In genomic region chr1:196454792-196455191, GRCh38 we compare ENCODE assay signal across 34 cellular contexts.
A peak's percentile ranks its signal among the peaks of the same experiment; 100 is the strongest.
DNase-seq lines count a peak whose midpoint lies in the region; ATAC-seq, FAIRE-seq and TF ChIP-seq lines count a peak whose summit lies in the region.
"Had no signal": no experiment of that assay in that cellular context is flagged by ENCODE, and none has a peak within 500 bp of the region (broad histone marks: within the 10 kb centered on the region; RNA-seq: fewer than 3 reads in every experiment).

No MANE protein-coding gene starts in this region.

- H3K9me3 ChIP-seq in liver (ENCODE audit: control insufficient read depth in 4 of 4, low read length in 3 of 4) (no peaks in the 10 kb centered on the region), HepG2 (ENCODE audit: low read length) (no peaks in the 10 kb centered on the region), right lobe of liver (no peaks in the 10 kb centered on the region), mesenchymal stem cell (ENCODE audit: control insufficient read depth, low read length) (no peaks in the 10 kb centered on the region)
- H3K9me3 ChIP-seq: A549; BE2C; BLaER1; BLaER1 treated with 17β-estradiol and CSF1 and Interleukin-3, amounts not matched to agents 10 nM and 100 nM; Caco-2 had no signal

- no peak overlapping the region for H3K18ac ChIP-seq in mesenchymal stem cell (ENCODE audit: low read depth in 1 of 2, low read length in 2 of 2)

- H3K14ac ChIP-seq in mesenchymal stem cell (ENCODE audit: low read length in 2 of 2): no peak overlapping the region

- no peak overlapping the region for H4K91ac ChIP-seq in mesenchymal stem cell (ENCODE audit: low read length)

- H3K27me3 ChIP-seq in liver (ENCODE audit: control insufficient read depth in 4 of 4, insufficient read depth in 4 of 4, low read length in 3 of 4): no peaks in the 10 kb centered on the region
- no peaks in the 10 kb centered on the region for H3K27me3 ChIP-seq in HepG2 (ENCODE audit: control insufficient read depth in 1 of 2, insufficient read depth in 2 of 2, low read length in 2 of 2)
- no peaks in the 10 kb centered on the region for H3K27me3 ChIP-seq in right lobe of liver
- no peaks in the 10 kb centered on the region for H3K27me3 ChIP-seq in mesenchymal stem cell (ENCODE audit: control insufficient read depth in 1 of 2, insufficient read depth in 1 of 2, low read length in 2 of 2)
- H3K27me3 ChIP-seq: BE2C; BLaER1; BLaER1 treated with 17β-estradiol and CSF1 and Interleukin-3, amounts not matched to agents 10 nM and 100 nM had no signal

- TF ChIP-seq RAD21 in liver (IDR thresholded peaks at IDR 0.05) (no peak), HepG2 (CRISPR knock-in tag; IDR thresholded peaks at IDR 0.05) (no peak)

- H4K8ac ChIP-seq in mesenchymal stem cell (ENCODE audit: low read length): no peak overlapping the region

- no peak overlapping the region for H2BK120ac ChIP-seq in mesenchymal stem cell (ENCODE audit: low read depth, low read length)

- no peaks in the 10 kb centered on the region for H3K79me1 ChIP-seq in mesenchymal stem cell (replicated peaks; ENCODE audit: low read length, poor library complexity, severe bottlenecking)

- TF ChIP-seq CTCF in liver (IDR thresholded peaks at IDR 0.05; ENCODE audit: low read depth, low read length, missing input control) (no peak), HepG2 (CRISPR knock-in tag; IDR thresholded peaks at IDR 0.05) (no peak), right lobe of liver (IDR thresholded peaks at IDR 0.05) (no peak)

- DNase-seq in HepG2 (ENCODE audit: low spot score) (no peak), left lobe of liver (ENCODE audit: low spot score) (peak; percentile 50), right lobe of liver (peak in 1 of 3 donors; percentile 50), mesenchymal stem cell (no peak), mucosa of gallbladder (ENCODE audit: low spot score) (no peak)
- DNase-seq: 8988T; ACHN; AML-193; BE2C; C1 segment of cervical spinal cord; Caco-2; Calu3; CD4-positive, alpha-beta memory T cell; CD4-positive, alpha-beta T cell; CD4-positive, CD25-positive, alpha-beta regulatory T cell; CD8-positive, alpha-beta memory T cell; CD8-positive, alpha-beta T cell; COR-L47; DMS 273 treated with DMSO at 0.1 percent for 48 hours; DMS153; DMS53; DMS79; DMS79 treated with DMSO at 0.1 percent for 48 hours; DND-41; EL had no signal

- H3K4me1 ChIP-seq in liver (ENCODE audit: control insufficient read depth in 4 of 4, insufficient read depth in 4 of 4, low read length in 3 of 4) (peaks cover 7 to 31% (median 15%) of the 10 kb centered on the region in 4 donors), HepG2 (ENCODE audit: insufficient read depth, low read length) (no peaks in the 10 kb centered on the region), right lobe of liver (peaks cover 0 to 56% (median 7%) of the 10 kb centered on the region in 4 donors), mesenchymal stem cell (ENCODE audit: control insufficient read depth, insufficient read depth, low read depth, low read length) (no peaks in the 10 kb centered on the region)
- H3K4me1 ChIP-seq: A549; BLaER1; BLaER1 treated with 17β-estradiol and CSF1 and Interleukin-3, amounts not matched to agents 10 nM and 100 nM; Caco-2 had no signal

- H3K36me3 ChIP-seq in liver (ENCODE audit: control insufficient read depth in 4 of 4, insufficient read depth in 3 of 4, low read depth in 1 of 4, low read length in 3 of 4) (peaks cover 0 to 2% (median 0%) of the 10 kb centered on the region in 4 donors), HepG2 (replicated peaks in 1 of 2; ENCODE audit: control insufficient read depth in 1 of 2, insufficient read depth in 2 of 2, low read length in 2 of 2) (no peaks in the 10 kb centered on the region), right lobe of liver (no peaks in the 10 kb centered on the region), mesenchymal stem cell (ENCODE audit: control insufficient read depth in 1 of 2, insufficient read depth in 2 of 2, low read depth in 1 of 2, low read length in 2 of 2) (no peaks in the 10 kb centered on the region)
- H3K36me3 ChIP-seq: BE2C; BLaER1; BLaER1 treated with 17β-estradiol and CSF1 and Interleukin-3, amounts not matched to agents 10 nM and 100 nM had no signal

- in situ Hi-C loops in HepG2 (cut with HindIII; ENCODE audit: extremely low pct_ligation_motif_present, low pct_unique_long_range_greater_than_20kb): no loop called here

- intact Hi-C loops in HepG2 (cut with micrococcal nuclease; ENCODE audit: unreplicated experiment) (no loop called here), right lobe of liver (cut with DNase I) (no loop called here)

- no peak for TF ChIP-seq EP300 in HepG2 (IDR thresholded peaks at IDR 0.05; ENCODE audit: low read depth in 2 of 2, low read length in 2 of 2)
- TF ChIP-seq EP300 in HepG2 (CRISPR knock-in tag; IDR thresholded peaks at IDR 0.05; ENCODE audit: borderline replicate concordance): no peak

- no peaks in the 10 kb centered on the region for H3K79me2 ChIP-seq in HepG2 (ENCODE audit: insufficient read depth, low read length)

- FAIRE-seq in HepG2 (lab: Jason Lieb, UNC): no peak
- FAIRE-seq: A204.1, A549 had no signal

- H3K27ac ChIP-seq in liver (ENCODE audit: low read depth in 1 of 2, low read length in 2 of 2) (peak overlapping the region in 1 of 2 donors; percentile 55), HepG2 (ENCODE audit: extremely low read length, insufficient read depth, low read length) (no peak overlapping the region), right lobe of liver (peak overlapping the region in 2 of 3 donors; percentile 14 to 33), mesenchymal stem cell (ENCODE audit: low read length, poor library complexity, severe bottlenecking) (no peak overlapping the region)
- H3K27ac ChIP-seq: 22Rv1; A549; BLaER1; BLaER1 treated with 17β-estradiol and CSF1 and Interleukin-3, amounts not matched to agents 10 nM and 100 nM; C4-2B had no signal

- H3K4me3 ChIP-seq in liver (ENCODE audit: low read depth in 1 of 3, low read length in 3 of 3) (no peak overlapping the region), HepG2 (replicated peaks in 1 of 3; ENCODE audit: insufficient read depth in 1 of 3, low read depth in 2 of 3, low read length in 3 of 3) (no peak overlapping the region), right lobe of liver (no peak overlapping the region), mesenchymal stem cell (ENCODE audit: insufficient read depth in 1 of 2, low read depth in 1 of 2, low read length in 2 of 2) (no peak overlapping the region)
- H3K4me3 ChIP-seq: A549; BLaER1; BLaER1 treated with 17β-estradiol and CSF1 and Interleukin-3, amounts not matched to agents 10 nM and 100 nM had no signal

- no TSS peak for BruUV-seq in HepG2 (replicated peaks; lab: Mats Ljungman, UMichigan)

- POLR2A ChIA-PET in HepG2 (lab: Yijun Ruan, JAX): no interaction called here

- no peak overlapping the region for H2BK5ac ChIP-seq in mesenchymal stem cell (ENCODE audit: low read depth, low read length, poor library complexity, severe bottlenecking)

- no peak overlapping the region for H3K9ac ChIP-seq in liver (ENCODE audit: low read depth in 1 of 2, low read length in 2 of 2)
- H3K9ac ChIP-seq in HepG2 (ENCODE audit: insufficient read depth, low read depth, low read length): no peak overlapping the region
- no peak overlapping the region for H3K9ac ChIP-seq in mesenchymal stem cell (ENCODE audit: low read length)
- H3K9ac ChIP-seq: BLaER1; BLaER1 treated with 17β-estradiol and CSF1 and Interleukin-3, amounts not matched to agents 10 nM and 100 nM had no signal

- ATAC-seq in HepG2 (no peak), left lobe of liver (peak; percentile 77), right lobe of liver (peak; percentile 62 to 77 (median 70)), HG03175 (IDR thresholded peaks at IDR 0.05; ENCODE audit: unreplicated experiment) (no peak), GM19351 (IDR thresholded peaks at IDR 0.05; ENCODE audit: unreplicated experiment) (no peak)
- ATAC-seq: A549; CD8-positive, alpha-beta T cell had no signal

- H4K20me1 ChIP-seq in HepG2 (ENCODE audit: insufficient read depth, low read length): no peaks in the 10 kb centered on the region
- H4K20me1 ChIP-seq: BLaER1; BLaER1 treated with 17β-estradiol and CSF1 and Interleukin-3, amounts not matched to agents 10 nM and 100 nM had no signal

- H2BK15ac ChIP-seq in mesenchymal stem cell (ENCODE audit: low read depth, poor library complexity, severe bottlenecking): no peak overlapping the region

- H2BK12ac ChIP-seq in mesenchymal stem cell (ENCODE audit: low read length in 2 of 2): no peak overlapping the region

- peak overlapping the region; percentile 71 for H2AK5ac ChIP-seq in mesenchymal stem cell (ENCODE audit: low read length, severe bottlenecking)

- no peak overlapping the region for H3K4ac ChIP-seq in mesenchymal stem cell (ENCODE audit: low read depth in 1 of 2, low read length in 2 of 2)

- H3K4me2 ChIP-seq in HepG2 (ENCODE audit: low read depth, low read length) (no peak overlapping the region), mesenchymal stem cell (ENCODE audit: low read length, poor library complexity, severe bottlenecking) (no peak overlapping the region)
- H3K4me2 ChIP-seq: A549; BLaER1; BLaER1 treated with 17β-estradiol and CSF1 and Interleukin-3, amounts not matched to agents 10 nM and 100 nM had no signal

- 92% methylated on average over 2 of the region's 2 CpGs for WGBS in liver
- 57% methylated on average over 2 of the region's 2 CpGs for WGBS in HepG2 (ENCODE audit: low lambda C conversion rate)
- whole genome bisulfite sequencing in right lobe of liver (ENCODE audit: insufficient coverage, low coverage, low lambda C conversion rate, missing lambda C conversion rate): 88% methylated on average over 2 of the region's 2 CpGs
- WGBS in mesenchymal stem cell: 91% methylated on average over 2 of the region's 2 CpGs

- no peak overlapping the region for H3K23ac ChIP-seq in mesenchymal stem cell (ENCODE audit: low read length in 2 of 2)

- no peak for TF ChIP-seq POLR2A in HepG2 (IDR thresholded peaks at IDR 0.05; ENCODE audit: insufficient read depth in 1 of 2, low read depth in 2 of 2, low read length in 2 of 2)
- no peak for TF ChIP-seq POLR2A in right lobe of liver (IDR thresholded peaks at IDR 0.05)

- H2AFZ ChIP-seq in HepG2 (ENCODE audit: low read length) (no peak overlapping the region), mesenchymal stem cell (ENCODE audit: low read depth, low read length) (no peak overlapping the region)

- CTCF ChIA-PET in HepG2 (lab: Yijun Ruan, JAX; ENCODE audit: low intra/inter-chr PET ratio, low total read pairs): no interaction called here

TF ChIP-seq in liver, 16 proteins besides CTCF, POLR2A, EP300 and RAD21 (continues in another document):
- no peak for TF ChIP-seq FOXA1 (IDR thresholded peaks at IDR 0.05)
- TF ChIP-seq RXRA (IDR thresholded peaks at IDR 0.05): peak; percentile 35 to 36
- TF ChIP-seq GABPA (IDR thresholded peaks at IDR 0.05 in 1 of 2, conservative IDR thresholded peaks at IDR 0.05 in 1 of 2): no peak
- TF ChIP-seq HNF4A (conservative IDR thresholded peaks at IDR 0.05): peak; percentile 68 to 73

TF ChIP-seq in HepG2, 621 proteins besides CTCF, POLR2A, EP300 and RAD21 (continues in another document):
- TF ChIP-seq TBX2 (CRISPR knock-in tag; IDR thresholded peaks at IDR 0.05; ENCODE audit: borderline replicate concordance) (no peak), KLF9 (CRISPR knock-in tag; IDR thresholded peaks at IDR 0.05; ENCODE audit: low read depth) (no peak), U2AF1 (optimal IDR thresholded peaks at IDR 0.05; ENCODE audit: low read depth, low read length) (no peak), ZNF563 (CRISPR knock-in tag; IDR thresholded peaks at IDR 0.05) (no peak), GATA4 (IDR thresholded peaks at IDR 0.05; ENCODE audit: borderline replicate concordance, low read depth) (no peak)

Comparison
In these comparisons a context has a peak if more than half of its experiments do, and no peak if none do; other contexts are left out.
1. H3K27ac ChIP-seq: peak in right lobe of liver (2 of 3); none in HepG2 (single experiment) and mesenchymal stem cell (single experiment).
2. ATAC-seq: peak in left lobe of liver (single experiment) and right lobe of liver (4 of 4); none in HepG2 (single experiment), HG03175 (single experiment) and GM19351 (single experiment).